In the genomic region with DNA sequence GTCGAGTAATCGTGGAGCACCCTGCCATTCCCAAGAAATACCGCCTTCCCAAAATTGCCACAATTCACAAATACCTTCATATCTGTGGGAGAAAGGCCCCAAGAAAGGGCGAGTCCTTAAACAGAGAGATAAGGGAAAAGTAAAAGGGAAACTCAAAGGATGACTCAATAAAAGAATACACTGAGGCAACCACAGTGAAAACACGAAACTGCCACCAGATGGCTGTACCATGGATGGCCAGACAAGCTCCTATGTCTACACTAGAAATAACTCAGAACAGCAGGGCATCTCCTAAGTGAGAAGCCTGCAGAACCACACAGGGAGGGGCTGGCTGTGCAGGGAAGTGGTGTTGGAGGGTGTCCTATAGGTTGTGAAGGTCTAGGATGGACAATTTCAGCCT, we compare ENCODE assay signal across 8 cellular contexts. TPM values are rescaled to one million over a fixed set of nuclear protein-coding genes. Genes with fewer than 3 reads are reported as not detected.
DNase-seq lines count a peak whose midpoint lies in the region; ATAC-seq lines count a peak whose summit lies in the region.

No MANE protein-coding gene starts in this region.

- H3K36me3 Mint-ChIP-seq in activated CD4-positive, alpha-beta memory T cell treated with anti-CD3 and anti-CD28 coated beads for 36 hours, result no peaks in the 10 kb centered on the region

- no peaks in the 10 kb centered on the region for H3K27me3 Mint-ChIP-seq in activated CD4-positive, alpha-beta memory T cell treated with anti-CD3 and anti-CD28 coated beads for 36 hours

- intact Hi-C loops in activated CD4-positive, alpha-beta memory T cell treated with anti-CD3 and anti-CD28 coated beads for 36 hours (cut with micrococcal nuclease), result loop anchor here (1.0 kb wide), 1 partner anchor 25 kb away; the partner anchor contains the start of gene SRGAP3

- H3K9me3 Mint-ChIP-seq in activated CD4-positive, alpha-beta memory T cell treated with anti-CD3 and anti-CD28 coated beads for 36 hours, result no peaks in the 10 kb centered on the region

- H3K4me1 Mint-ChIP-seq in activated CD4-positive, alpha-beta memory T cell treated with anti-CD3 and anti-CD28 coated beads for 36 hours (ENCODE audit: low read depth), result peaks cover 7% of the 10 kb centered on the region

- ATAC-seq in GM18909 (IDR thresholded peaks at IDR 0.05; ENCODE audit: poor library complexity, unreplicated experiment), result peak; percentile 95
- ATAC-seq in HG02938 (IDR thresholded peaks at IDR 0.05; ENCODE audit: unreplicated experiment), result peak; percentile 96

- DNase-seq in Daoy (ENCODE audit: low read depth), result peak; percentile 58
- peak; percentile 56 for DNase-seq in activated CD4-positive, alpha-beta memory T cell treated with anti-CD3 and anti-CD28 coated beads for 36 hours
- no peak for DNase-seq in AG08395 (ENCODE audit: low spot score)
- DNase-seq in HT-29 (ENCODE audit: low spot score), result no peak
- no peak for DNase-seq in pons (ENCODE audit: low spot score)
- DNase-seq in kidney tubule cell (ENCODE audit: low spot score), result no peak

- H3K27ac Mint-ChIP-seq in activated CD4-positive, alpha-beta memory T cell treated with anti-CD3 and anti-CD28 coated beads for 36 hours, result no peak overlapping the region

- H3K4me3 Mint-ChIP-seq in activated CD4-positive, alpha-beta memory T cell treated with anti-CD3 and anti-CD28 coated beads for 36 hours, result no peak overlapping the region

- CTCF ChIA-PET in activated CD4-positive, alpha-beta memory T cell treated with anti-CD3 and anti-CD28 coated beads for 36 hours (lab: Charles Lee), result interaction anchor here (0.8 to 1.0 kb wide), 2 partner anchors 34 to 78 kb away, joined by 3 to 5 read pairs; no protein-coding TSS in a partner anchor

- POLR2A ChIA-PET in activated CD4-positive, alpha-beta memory T cell treated with anti-CD3 and anti-CD28 coated beads for 36 hours (lab: Charles Lee), result interaction anchor here (1.1 kb wide), 1 partner anchor 25 kb away, joined by 3 read pairs; the partner anchor contains the start of gene SRGAP3

RNA-seq across cellular contexts. Expression of gene SRGAP3, which starts 25.0 kb away (rescaled TPM):
- total RNA-seq in Daoy (2014; rRNA removed; shearing (Covaris generic)), result 1.9 and 5.0 TPM in 2 replicates
- 1 to 10 TPM; 2.2 to 3.5 TPM for total RNA-seq in activated CD4-positive, alpha-beta memory T cell treated with anti-CD3 and anti-CD28 coated beads for 36 hours
- total RNA-seq in HT-29 (2014; rRNA removed; shearing (Covaris generic)), result 0.20 and 0.21 TPM in 2 replicates

Comparison
In these comparisons a context has a peak if more than half of its experiments do, and no peak if none do; other contexts are left out.
1. DNase-seq: peak in Daoy (single experiment) and activated CD4-positive, alpha-beta memory T cell treated with anti-CD3 and anti-CD28 coated beads for 36 hours (single experiment); none in AG08395 (single experiment), HT-29 (single experiment), pons (single experiment) and kidney tubule cell (single experiment).